ENCODE assay signal across 8 cellular contexts in the genomic region with DNA sequence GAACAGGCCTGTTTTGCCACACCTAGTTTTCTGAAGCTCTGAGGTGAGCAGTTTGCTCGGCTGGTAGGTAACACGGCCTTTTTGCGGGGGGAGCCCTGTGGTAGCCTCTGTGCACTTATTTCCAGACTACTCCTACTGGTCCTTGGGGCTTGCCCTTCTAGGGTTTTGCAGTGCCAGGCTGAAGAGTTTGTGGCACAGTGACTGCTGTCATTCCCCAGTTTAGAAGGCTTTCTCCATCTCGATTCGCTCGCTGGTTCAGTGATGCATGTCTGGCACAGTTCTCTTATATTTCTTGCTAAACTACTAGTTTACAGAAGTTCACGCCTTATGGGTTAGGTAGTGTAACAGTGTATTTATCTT. TPM values are rescaled to one million over a fixed set of nuclear protein-coding genes. Genes with fewer than 3 reads are reported as not detected.
DNase-seq lines count a peak whose midpoint lies in the region; ATAC-seq and TF ChIP-seq lines count a peak whose summit lies in the region.

No MANE protein-coding gene starts in this region.

- dilution Hi-C loops in mammary epithelial cell (cut with HindIII; ENCODE audit: low sequenced_read_pairs) = no loop called here

- H3K9ac ChIP-seq in mammary epithelial cell (ENCODE audit: insufficient read depth, low read length) (peak overlapping the region; percentile 95), muscle layer of colon (ENCODE audit: low read length) (no peak overlapping the region)

- no peak for TF ChIP-seq POLR2A in body of pancreas (IDR thresholded peaks at IDR 0.05)

- intact Hi-C loops in PC-9 (cut with micrococcal nuclease; ENCODE audit: unreplicated experiment) = loop anchor here (5.0 kb wide), 1 partner anchor 290 kb away; a partner anchor contains a TSS
- intact Hi-C loops in mammary epithelial cell (cut with micrococcal nuclease) = no loop called here
- intact Hi-C loops in body of pancreas (cut with DNase I) = no loop called here

- peak overlapping the region; percentile 76 for H3K4me3 ChIP-seq in PC-9
- peak overlapping the region; percentile 54 to 86 (median 84) for H3K4me3 ChIP-seq in mammary epithelial cell (replicated peaks in 1 of 3; ENCODE audit: insufficient read depth in 1 of 3, low read depth in 2 of 3, low read length in 3 of 3)
- H3K4me3 ChIP-seq in muscle layer of colon (ENCODE audit: low read depth in 1 of 2, low read length in 2 of 2) = peak overlapping the region; percentile 90
- no peak overlapping the region for H3K4me3 ChIP-seq in body of pancreas

- H3K36me3 ChIP-seq in PC-9 (ENCODE audit: low read depth) = 0 out of 2 replicates have a peak, but pooled peaks cover 6% of the 10 kb centered on the region
- H3K36me3 ChIP-seq in mammary epithelial cell (ENCODE audit: insufficient read depth, low read length) = peaks cover 4% of the 10 kb centered on the region
- no peaks in the 10 kb centered on the region for H3K36me3 ChIP-seq in muscle layer of colon (ENCODE audit: insufficient read depth, low read length)
- no peaks in the 10 kb centered on the region for H3K36me3 ChIP-seq in body of pancreas (replicated peaks in 1 of 2; ENCODE audit: insufficient read depth in 1 of 2, low read depth in 2 of 2)

- in situ Hi-C loops in mammary epithelial cell (cut with MboI; ENCODE audit: low sequenced_read_pairs in 2 of 2) = no loop called here

- H3K4me1 ChIP-seq in PC-9 (replicated peaks; ENCODE audit: insufficient read depth) (peaks cover 19% of the 10 kb centered on the region; the same call in 1 of the 2 replicates), mammary epithelial cell (ENCODE audit: insufficient read depth, low read length) (peaks cover 12% of the 10 kb centered on the region), muscle layer of colon (ENCODE audit: insufficient read depth, low read length) (peaks cover 9% of the 10 kb centered on the region), body of pancreas (peaks cover 7% of the 10 kb centered on the region)

- POLR2A ChIA-PET in PC-9 (lab: Charles Lee; ENCODE audit: unreplicated experiment) = interaction anchor here (0.6 kb wide), 1 partner anchor 455 kb away, joined by 3 read pairs; no protein-coding TSS in a partner anchor

- H3K4me2 ChIP-seq in PC-9 = peak overlapping the region; percentile 93
- H3K4me2 ChIP-seq in mammary epithelial cell (ENCODE audit: insufficient read depth, low read depth, low read length) = peak overlapping the region; percentile 73

- ATAC-seq in GM21737 (IDR thresholded peaks at IDR 0.05; ENCODE audit: unreplicated experiment) (no peak), body of pancreas (no peak)

- H2AFZ ChIP-seq in PC-9 (peak overlapping the region; percentile 90), mammary epithelial cell (ENCODE audit: low read depth, low read length) (peak overlapping the region; percentile 98)

- peaks cover 56% of the 10 kb centered on the region for H3K79me2 ChIP-seq in PC-9 (ENCODE audit: low read depth)
- H3K79me2 ChIP-seq in mammary epithelial cell (ENCODE audit: insufficient read depth, low read length) = peaks cover 57% of the 10 kb centered on the region

- H3K27me3 ChIP-seq in PC-9 (ENCODE audit: insufficient read depth, low read depth) (no peaks in the 10 kb centered on the region), mammary epithelial cell (ENCODE audit: insufficient read depth, low read length) (no peaks in the 10 kb centered on the region), muscle layer of colon (ENCODE audit: control insufficient read depth in 1 of 2, insufficient read depth in 2 of 2, low read length in 2 of 2) (no peaks in the 10 kb centered on the region), body of pancreas (no peaks in the 10 kb centered on the region)

- no peaks in the 10 kb centered on the region for H3K9me3 ChIP-seq in PC-9 (ENCODE audit: insufficient read depth, low read depth)
- no peaks in the 10 kb centered on the region for H3K9me3 ChIP-seq in mammary epithelial cell (replicated peaks; ENCODE audit: insufficient read depth, low read length)
- no peaks in the 10 kb centered on the region for H3K9me3 ChIP-seq in muscle layer of colon (ENCODE audit: low read length)
- no peaks in the 10 kb centered on the region for H3K9me3 ChIP-seq in body of pancreas

- H4K20me1 ChIP-seq in PC-9 (ENCODE audit: insufficient read depth) (no peaks in the 10 kb centered on the region), mammary epithelial cell (ENCODE audit: insufficient read depth, low read length) (no peaks in the 10 kb centered on the region)

- no peaks in the 10 kb centered on the region for H3K9me2 ChIP-seq in PC-9 (ENCODE audit: insufficient read depth)

- H3K27ac ChIP-seq in PC-9 = peak overlapping the region; percentile 52
- H3K27ac ChIP-seq in mammary epithelial cell (ENCODE audit: insufficient read depth, low read depth, low read length) = peak overlapping the region; percentile 95
- H3K27ac ChIP-seq in muscle layer of colon (ENCODE audit: low read depth, low read length) = no peak overlapping the region
- H3K27ac ChIP-seq in body of pancreas = no peak overlapping the region

- no peaks in the 10 kb centered on the region for H3F3A ChIP-seq in PC-9 (ENCODE audit: insufficient read depth, low read depth)

- 0% methylated on average over 7 of the region's 7 CpGs for WGBS in mammary epithelial cell (ENCODE audit: low coverage, missing lambda C conversion rate)
- 16 to 24% methylated on average over 7 of the region's 7 CpGs for WGBS in body of pancreas, 2 donors

- TF ChIP-seq CTCF in PC-9 (conservative IDR thresholded peaks at IDR 0.05) = no peak
- no peak for TF ChIP-seq CTCF in mammary epithelial cell (conservative IDR thresholded peaks at IDR 0.05 in 1 of 2, IDR thresholded peaks at IDR 0.05 in 1 of 2; ENCODE audit: extremely low read depth in 1 of 2, insufficient read depth in 1 of 2, low read depth in 1 of 2, low read length in 2 of 2)
- TF ChIP-seq CTCF in body of pancreas (IDR thresholded peaks at IDR 0.05) = no peak

- CTCF ChIA-PET in PC-9 (lab: Charles Lee) = no interaction called here
- CTCF ChIA-PET in mammary epithelial cell (lab: Charles Lee; ENCODE audit: low non-redundant PET) = no interaction called here

- BruUV-seq in PC-9 (replicated peaks; lab: Mats Ljungman, UMichigan) (TSS peak; percentile 58), mammary epithelial cell (replicated peaks; lab: Mats Ljungman, UMichigan) (no TSS peak)

- peak; percentile 68 for DNase-seq in activated effector memory CD4-positive, alpha-beta T cell treated with anti-CD3 and anti-CD28 coated beads, Interleukin-2, amount 50 U/mL, for 16 hours
- DNase-seq in activated effector memory CD4-positive, alpha-beta T cell treated with Interleukin-2 at 50 U/mL for 16 hours = no peak
- peak in 1 of 2 experiments; percentile 7 for DNase-seq in PC-9
- peak; percentile 53 for DNase-seq in mammary epithelial cell
- no peak for DNase-seq in body of pancreas
- no peak for DNase-seq in HuH-7.5 (ENCODE audit: low spot score)

RNA-seq across cellular contexts. Expression of a gene that starts 0.7 kb away (rescaled TPM):
- total RNA-seq in PC-9 (2021) (14.1 and 34.5 TPM in 2 replicates), mammary epithelial cell (10 to 100 TPM in 1 of 2 donors, 1 to 10 TPM in 1; 3.8 to 29.9 TPM), body of pancreas (1 to 10 TPM in 1 of 2 donors, under 1 TPM in 1; 0.99 to 2.1 TPM)
- polyA plus RNA-seq in mammary epithelial cell = 6.8 TPM
- 2.2 TPM for polyA minus RNA-seq in mammary epithelial cell

RNA-seq across cellular contexts. Expression of a gene that starts 57.1 kb away (rescaled TPM):
- total RNA-seq in PC-9 (2021) = 5.7 and 8.1 TPM in 2 replicates
- total RNA-seq in mammary epithelial cell = 1 to 10 TPM; 4.7 to 5.3 TPM
- 6.3 TPM for polyA plus RNA-seq in mammary epithelial cell
- 5.3 TPM for polyA minus RNA-seq in mammary epithelial cell
- total RNA-seq in body of pancreas = 1 to 10 TPM; 2.6 to 3.0 TPM

Comparison
In these comparisons a context has a peak if more than half of its experiments do, and no peak if none do; other contexts are left out.
1. DNase-seq: peak in activated effector memory CD4-positive, alpha-beta T cell treated with anti-CD3 and anti-CD28 coated beads, Interleukin-2, amount 50 U/mL, for 16 hours (single experiment) and mammary epithelial cell (single experiment); none in activated effector memory CD4-positive, alpha-beta T cell treated with Interleukin-2 at 50 U/mL for 16 hours (single experiment), body of pancreas (0 of 4) and HuH-7.5 (single experiment).
2. H3K27ac ChIP-seq: peak in PC-9 (single experiment) and mammary epithelial cell (single experiment); none in muscle layer of colon (single experiment) and body of pancreas (0 of 4).
3. H3K4me3 ChIP-seq: peak in PC-9 (single experiment), mammary epithelial cell (3 of 3) and muscle layer of colon (2 of 2); none in body of pancreas (0 of 2).